ENCODE assay signal across 29 cellular contexts in genomic region chr4:890036-890695, GRCh38.
"Had no signal": no experiment of that assay in that cellular context is flagged by ENCODE, and none has a peak within 500 bp of the region (broad histone marks: within the 10 kb centered on the region; RNA-seq: fewer than 3 reads in every experiment).

No MANE protein-coding gene starts in this region.

- H3K4me1 ChIP-seq: colonic mucosa, esophagus muscularis mucosa, esophagus squamous epithelium, foreskin keratinocyte, gastrocnemius medialis, gastroesophageal sphincter, heart left ventricle, heart right ventricle had no signal

- H3K4me3 ChIP-seq: colonic mucosa, coronary artery, dorsolateral prefrontal cortex, esophagus muscularis mucosa, esophagus squamous epithelium, gastrocnemius medialis, gastroesophageal sphincter, heart left ventricle, heart right ventricle had no signal

- H3K4me3 Mint-ChIP-seq: dendritic cell treated with granulocyte-macrophage colony-stimulating factor and Interleukin-4, amounts not matched to agents 40 ng/mL and 50 ng/mL, for 4 days; effector memory CD8-positive, alpha-beta T cell; endodermal cell had no signal

- DNase-seq: colonic mucosa; cortex of kidney; dermis blood vessel endothelial cell; dorsolateral prefrontal cortex; effector CD4-positive, alpha-beta T cell; effector CD8-positive, alpha-beta T cell; effector memory CD4-positive, alpha-beta T cell; effector memory CD8-positive, alpha-beta T cell; endodermal cell; erythroblast; esophagus squamous epithelium; foreskin fibroblast; foreskin keratinocyte; foreskin melanocyte; gastrocnemius medialis; glutamatergic neuron; head of caudate nucleus; heart left ventricle; heart right ventricle had no signal

- H3K9me3 Mint-ChIP-seq: dendritic cell treated with granulocyte-macrophage colony-stimulating factor and Interleukin-4, amounts not matched to agents 40 ng/mL and 50 ng/mL, for 4 days; endodermal cell had no signal

- H3K4me1 Mint-ChIP-seq: endodermal cell had no signal

- H3K36me3 ChIP-seq: colonic mucosa had no signal

- FAIRE-seq: colon, endometrium, endothelial cell of umbilical vein, frontal cortex had no signal

- H3K27me3 ChIP-seq: colonic mucosa, dorsolateral prefrontal cortex, esophagus muscularis mucosa, esophagus squamous epithelium, foreskin keratinocyte, gastrocnemius medialis, gastroesophageal sphincter, heart left ventricle, heart right ventricle had no signal

- H3K9me3 ChIP-seq: colonic mucosa, esophagus muscularis mucosa, esophagus squamous epithelium, gastrocnemius medialis, gastroesophageal sphincter, heart left ventricle, heart right ventricle had no signal

- H3K27me3 Mint-ChIP-seq: dendritic cell treated with granulocyte-macrophage colony-stimulating factor and Interleukin-4, amounts not matched to agents 40 ng/mL and 50 ng/mL, for 4 days; effector memory CD8-positive, alpha-beta T cell had no signal

- H3K27ac ChIP-seq: colonic mucosa, coronary artery, dorsolateral prefrontal cortex, epithelial cell of prostate, esophagus muscularis mucosa, esophagus squamous epithelium, foreskin keratinocyte, gastrocnemius medialis, gastroesophageal sphincter, heart left ventricle, heart right ventricle had no signal

- H3K27ac Mint-ChIP-seq: dendritic cell treated with granulocyte-macrophage colony-stimulating factor and Interleukin-4, amounts not matched to agents 40 ng/mL and 50 ng/mL, for 4 days; endodermal cell had no signal

- ATAC-seq: effector memory CD8-positive, alpha-beta T cell; esophagus mucosa; foreskin keratinocyte; gastrocnemius medialis; gastroesophageal sphincter; heart left ventricle; heart right ventricle had no signal
